In the genomic region with DNA sequence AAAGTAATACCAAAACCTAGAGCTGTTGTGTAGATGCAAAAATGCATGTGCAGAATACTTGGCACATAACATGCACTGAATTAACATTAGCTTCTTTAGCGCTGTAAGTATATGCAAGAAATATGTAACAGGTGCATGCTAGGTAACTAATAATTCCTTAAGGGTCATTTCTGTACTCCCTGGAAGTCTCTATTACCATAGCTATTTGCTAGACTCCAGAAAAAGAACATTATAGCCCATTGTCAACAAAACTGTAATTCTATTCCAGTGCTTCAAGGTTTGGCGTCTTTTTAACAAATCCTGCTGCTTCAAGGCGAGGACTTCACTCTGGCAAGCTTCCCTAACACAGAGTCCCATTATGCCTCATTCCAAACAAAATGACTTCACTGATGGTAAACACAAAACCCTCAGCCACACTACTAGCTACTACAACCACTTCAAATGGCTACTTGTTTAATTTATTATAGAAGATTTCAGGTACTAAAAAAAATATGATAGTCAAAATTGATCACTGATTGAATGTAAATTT, we compare ENCODE assay signal across 9 cellular contexts. TPM values are rescaled to one million over a fixed set of nuclear protein-coding genes. Genes with fewer than 3 reads are reported as not detected.
DNase-seq lines count a peak whose midpoint lies in the region; ATAC-seq and TF ChIP-seq lines count a peak whose summit lies in the region.
"Had no signal": no experiment of that assay in that cellular context is flagged by ENCODE, and none has a peak within 500 bp of the region (broad histone marks: within the 10 kb centered on the region; RNA-seq: fewer than 3 reads in every experiment).

No MANE protein-coding gene starts in this region.

- H3K9ac ChIP-seq in Karpas-422 (ENCODE audit: low read length): peak overlapping the region; percentile 62

- peaks cover 98% of the 10 kb centered on the region for H3K79me2 ChIP-seq in Karpas-422 (ENCODE audit: low read length)

- H3K9me2 ChIP-seq in Karpas-422 (replicated peaks; ENCODE audit: insufficient read depth, low read length): no peaks in the 10 kb centered on the region

- H4K20me1 ChIP-seq in Karpas-422 (ENCODE audit: insufficient read depth, low read depth, low read length): peaks cover 18% of the 10 kb centered on the region

- H3K27ac ChIP-seq in Karpas-422 (ENCODE audit: low read length) (peak overlapping the region; percentile 92), body of pancreas (peak overlapping the region; percentile 65 to 85 (median 76))

- H3K36me3 Mint-ChIP-seq in mesothelial cell of epicardium: no peaks in the 10 kb centered on the region

- H3K36me3 ChIP-seq in Karpas-422 (ENCODE audit: insufficient read depth, low read length) (no peaks in the 10 kb centered on the region), body of pancreas (replicated peaks in 1 of 2; ENCODE audit: insufficient read depth in 1 of 2, low read depth in 2 of 2) (no peaks in the 10 kb centered on the region)

- H3K9me3 ChIP-seq in Karpas-422 (ENCODE audit: low read length): no peaks in the 10 kb centered on the region
- H3K9me3 ChIP-seq in body of pancreas: no peaks in the 10 kb centered on the region

- no peaks in the 10 kb centered on the region for H3K27me3 ChIP-seq in Karpas-422 (ENCODE audit: low read length)
- no peaks in the 10 kb centered on the region for H3K27me3 ChIP-seq in body of pancreas

- no peaks in the 10 kb centered on the region for H3K27me3 Mint-ChIP-seq in mesothelial cell of epicardium (ENCODE audit: low read depth)

- TF ChIP-seq CTCF in body of pancreas (IDR thresholded peaks at IDR 0.05) (no peak), mesothelial cell of epicardium (IDR thresholded peaks at IDR 0.05; ENCODE audit: unreplicated experiment) (no peak)

- no peak overlapping the region for H3K4me3 Mint-ChIP-seq in mesothelial cell of epicardium

- TF ChIP-seq POLR2A in body of pancreas (IDR thresholded peaks at IDR 0.05): peak in 1 of 3 donors; percentile 8

- DNase-seq in AG08395 (ENCODE audit: low spot score): peak; percentile 35
- no peak for DNase-seq in Karpas-422
- peak in 1 of 4 donors; percentile 28 for DNase-seq in body of pancreas
- DNase-seq in mesothelial cell of epicardium (ENCODE audit: low spot score in 2 of 2, unreplicated experiment in 2 of 2): no peak
- no peak for DNase-seq in NCI-H82 (lab: John Stamatoyannopoulos, UW)
- DNase-seq in MV-4-11 (lab: John Stamatoyannopoulos, UW): no peak
- DNase-seq: NCI-H526 had no signal

- 7% methylated on average over 3 of the region's 3 CpGs for WGBS in body of pancreas, 2 donors

- no peaks in the 10 kb centered on the region for H3K9me3 Mint-ChIP-seq in mesothelial cell of epicardium

- intact Hi-C loops in body of pancreas (cut with DNase I): loop anchor here (10.0 kb wide), 1 partner anchor 68 kb away; no protein-coding TSS in a partner anchor

- peaks cover 44% of the 10 kb centered on the region for H3K4me1 Mint-ChIP-seq in mesothelial cell of epicardium

- ATAC-seq in body of pancreas (peak; percentile 81), HG03159 (IDR thresholded peaks at IDR 0.05; ENCODE audit: unreplicated experiment) (no peak)
- no peak for ATAC-seq in activated CD4-positive, CD25-positive, alpha-beta regulatory T cell treated with anti-CD3 and anti-CD28 coated beads, Interleukin-2, amount 50 U/mL, for 24 hours

- peak overlapping the region; percentile 96 for H3K4me2 ChIP-seq in Karpas-422 (ENCODE audit: low read depth, low read length, poor library complexity, severe bottlenecking)

- H3K4me3 ChIP-seq in Karpas-422 (ENCODE audit: low read length): peak overlapping the region; percentile 59
- H3K4me3 ChIP-seq in body of pancreas: no peak overlapping the region

- peak overlapping the region; percentile 66 for H3K27ac Mint-ChIP-seq in mesothelial cell of epicardium

- H2AFZ ChIP-seq in Karpas-422 (ENCODE audit: low read length): no peak overlapping the region

- H3K4me1 ChIP-seq in Karpas-422 (ENCODE audit: low read length) (peaks cover 76% of the 10 kb centered on the region), body of pancreas (peaks cover 86% of the 10 kb centered on the region)

RNA-seq across cellular contexts. Expression of gene ELF1, which starts 32.7 kb away (rescaled TPM):
- total RNA-seq in Karpas-422 (2014; rRNA removed; shearing (Covaris generic); ENCODE audit: low replicate concordance): 66.1 and 84.0 TPM in 2 replicates
- 10 to 100 TPM; 40.5 to 61.7 TPM for total RNA-seq in body of pancreas
- total RNA-seq in mesothelial cell of epicardium: 76.9 to 78.0 TPM (median 77.4 TPM) in 3 replicates
